Comparison of ENCODE assay signal across 10 cellular contexts in the genomic region with DNA sequence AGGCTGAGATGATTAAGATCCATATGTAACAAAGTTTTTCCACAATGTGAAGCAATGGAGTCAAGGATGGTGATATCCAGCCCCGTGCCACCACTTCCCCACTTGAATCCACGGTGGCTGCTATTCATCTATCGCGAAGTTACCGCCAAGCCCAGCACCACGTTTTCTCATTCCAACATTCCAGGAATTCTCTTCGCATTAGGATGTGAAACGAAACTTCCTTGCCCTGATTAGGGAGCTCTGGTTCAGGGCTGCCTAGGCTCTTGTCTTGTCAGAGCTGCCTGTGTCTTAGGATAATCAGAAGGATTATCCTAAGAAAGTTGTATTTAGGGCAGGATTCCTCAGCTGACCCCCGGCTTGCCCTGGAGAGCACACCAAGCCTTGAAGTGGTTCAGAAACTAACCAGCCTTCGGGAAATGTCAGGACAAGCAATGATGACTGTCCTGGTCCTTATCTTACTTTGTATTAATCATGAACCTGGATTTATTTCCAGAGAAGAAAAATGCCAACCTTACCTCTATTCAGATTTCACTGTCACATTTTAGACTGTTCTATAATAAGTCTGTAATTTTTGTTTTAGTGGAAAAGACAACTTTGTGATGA.
A peak's percentile ranks its signal among the peaks of the same experiment; 100 is the strongest.
DNase-seq lines count a peak whose midpoint lies in the region; ATAC-seq and TF ChIP-seq lines count a peak whose summit lies in the region.
"Had no signal": no experiment of that assay in that cellular context is flagged by ENCODE, and none has a peak within 500 bp of the region (broad histone marks: within the 10 kb centered on the region; RNA-seq: fewer than 3 reads in every experiment).

No MANE protein-coding gene starts in this region.

- no peaks in the 10 kb centered on the region for H3K27me3 ChIP-seq in thoracic aorta (replicated peaks; ENCODE audit: insufficient read depth)

- H3K27ac ChIP-seq in coronary artery (peak overlapping the region in 1 of 2 donors; percentile 10), thoracic aorta (peak overlapping the region; percentile 43 to 51)
- H3K27ac ChIP-seq: VCaP had no signal

- DNase-seq in LHCN-M2 (ENCODE audit: low read depth) (peak; percentile 85), coronary artery (ENCODE audit: low spot score) (no peak), iPS-NIHi7 (ENCODE audit: extremely low spot score) (peak; percentile 71), thoracic aorta (ENCODE audit: low spot score) (no peak), amniotic stem cell (lab: John Stamatoyannopoulos, UW) (no peak), NCI-H187 (lab: John Stamatoyannopoulos, UW) (no peak)
- no peak for DNase-seq in activated naive CD4-positive, alpha-beta T cell treated with anti-CD3 and anti-CD28 coated beads, Interleukin-2, amount 50 U/mL, for 72 hours (ENCODE audit: low spot score in 2 of 2)

- H3K27ac Mint-ChIP-seq in activated naive CD4-positive, alpha-beta T cell treated with anti-CD3 and anti-CD28 coated beads, Interleukin-2, amount 50 U/mL, for 72 hours: no peak overlapping the region

- H3K36me3 Mint-ChIP-seq in activated naive CD4-positive, alpha-beta T cell treated with anti-CD3 and anti-CD28 coated beads, Interleukin-2, amount 50 U/mL, for 72 hours: no peaks in the 10 kb centered on the region
- H3K36me3 Mint-ChIP-seq: brain had no signal

- H3K9me3 Mint-ChIP-seq in activated naive CD4-positive, alpha-beta T cell treated with anti-CD3 and anti-CD28 coated beads, Interleukin-2, amount 50 U/mL, for 72 hours: no peaks in the 10 kb centered on the region
- H3K9me3 Mint-ChIP-seq: brain had no signal

- H3K9me3 ChIP-seq in thoracic aorta: no peaks in the 10 kb centered on the region

- ATAC-seq in thoracic aorta (ENCODE audit: insufficient number of reproducible peaks, low FRiP score, low read depth): no peak
- ATAC-seq in GM21619 (IDR thresholded peaks at IDR 0.05; ENCODE audit: unreplicated experiment): no peak
- no peak for ATAC-seq in activated naive CD4-positive, alpha-beta T cell treated with anti-CD3 and anti-CD28 coated beads, Interleukin-2, amount 50 U/mL, for 72 hours

- H3K4me3 ChIP-seq in coronary artery (peak overlapping the region; percentile 42), thoracic aorta (peak overlapping the region; percentile 12)

- TF ChIP-seq CTCF in coronary artery (IDR thresholded peaks at IDR 0.05): no peak
- TF ChIP-seq CTCF in thoracic aorta (IDR thresholded peaks at IDR 0.05): no peak

- H3K36me3 ChIP-seq in thoracic aorta: no peaks in the 10 kb centered on the region

- H3K4me1 ChIP-seq in thoracic aorta (ENCODE audit: control insufficient read depth in 1 of 2, low read depth in 2 of 2): peaks cover 16 to 36% of the 10 kb centered on the region in 2 donors

Comparison
In these comparisons a context has a peak if more than half of its experiments do, and no peak if none do; other contexts are left out.
1. DNase-seq: peak in LHCN-M2 (single experiment) and iPS-NIHi7 (single experiment); none in coronary artery (single experiment), thoracic aorta (single experiment), amniotic stem cell (single experiment), NCI-H187 (0 of 2) and activated naive CD4-positive, alpha-beta T cell treated with anti-CD3 and anti-CD28 coated beads, Interleukin-2, amount 50 U/mL, for 72 hours (0 of 2).